In the genomic region with DNA sequence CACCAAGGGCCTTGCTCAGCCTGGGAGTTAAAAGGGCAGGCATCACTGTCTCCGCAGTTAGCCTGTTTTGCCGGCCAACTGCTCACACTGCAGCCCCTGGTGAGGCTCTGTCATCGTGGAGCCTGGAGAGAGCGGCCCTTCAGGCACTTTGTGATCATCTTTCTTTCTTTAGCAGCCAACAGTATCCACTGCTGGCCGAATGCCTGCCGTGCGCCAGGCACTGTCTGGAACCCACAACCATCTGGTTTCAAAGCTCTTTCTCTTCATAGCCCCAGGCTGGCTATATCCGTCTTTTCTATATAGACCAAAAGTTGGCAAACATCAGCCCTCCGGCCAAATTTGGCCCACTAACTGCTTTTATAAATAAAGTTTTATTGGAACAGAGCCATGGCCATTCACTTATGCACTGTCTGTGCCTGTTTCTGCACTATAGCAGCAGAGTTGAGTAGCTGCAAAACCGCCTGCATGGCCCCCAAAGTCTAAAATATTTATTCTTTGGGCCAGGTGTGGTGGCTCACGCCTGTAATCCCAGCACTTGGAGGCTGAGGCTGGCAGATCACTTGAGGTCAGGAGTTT, we compare ENCODE assay signal across 1 cellular context.
TF ChIP-seq lines count a peak whose summit lies in the region.

No MANE protein-coding gene starts in this region.

TF ChIP-seq in GM12878, 131 proteins besides CTCF, POLR2A, EP300 and RAD21:
- TF ChIP-seq ZBTB40 (IDR thresholded peaks at IDR 0.05; ENCODE audit: borderline replicate concordance) = peak; percentile 72
- no peak for TF ChIP-seq YY1 (IDR thresholded peaks at IDR 0.05; ENCODE audit: low read depth, low read length)
- TF ChIP-seq, protein P1, sequence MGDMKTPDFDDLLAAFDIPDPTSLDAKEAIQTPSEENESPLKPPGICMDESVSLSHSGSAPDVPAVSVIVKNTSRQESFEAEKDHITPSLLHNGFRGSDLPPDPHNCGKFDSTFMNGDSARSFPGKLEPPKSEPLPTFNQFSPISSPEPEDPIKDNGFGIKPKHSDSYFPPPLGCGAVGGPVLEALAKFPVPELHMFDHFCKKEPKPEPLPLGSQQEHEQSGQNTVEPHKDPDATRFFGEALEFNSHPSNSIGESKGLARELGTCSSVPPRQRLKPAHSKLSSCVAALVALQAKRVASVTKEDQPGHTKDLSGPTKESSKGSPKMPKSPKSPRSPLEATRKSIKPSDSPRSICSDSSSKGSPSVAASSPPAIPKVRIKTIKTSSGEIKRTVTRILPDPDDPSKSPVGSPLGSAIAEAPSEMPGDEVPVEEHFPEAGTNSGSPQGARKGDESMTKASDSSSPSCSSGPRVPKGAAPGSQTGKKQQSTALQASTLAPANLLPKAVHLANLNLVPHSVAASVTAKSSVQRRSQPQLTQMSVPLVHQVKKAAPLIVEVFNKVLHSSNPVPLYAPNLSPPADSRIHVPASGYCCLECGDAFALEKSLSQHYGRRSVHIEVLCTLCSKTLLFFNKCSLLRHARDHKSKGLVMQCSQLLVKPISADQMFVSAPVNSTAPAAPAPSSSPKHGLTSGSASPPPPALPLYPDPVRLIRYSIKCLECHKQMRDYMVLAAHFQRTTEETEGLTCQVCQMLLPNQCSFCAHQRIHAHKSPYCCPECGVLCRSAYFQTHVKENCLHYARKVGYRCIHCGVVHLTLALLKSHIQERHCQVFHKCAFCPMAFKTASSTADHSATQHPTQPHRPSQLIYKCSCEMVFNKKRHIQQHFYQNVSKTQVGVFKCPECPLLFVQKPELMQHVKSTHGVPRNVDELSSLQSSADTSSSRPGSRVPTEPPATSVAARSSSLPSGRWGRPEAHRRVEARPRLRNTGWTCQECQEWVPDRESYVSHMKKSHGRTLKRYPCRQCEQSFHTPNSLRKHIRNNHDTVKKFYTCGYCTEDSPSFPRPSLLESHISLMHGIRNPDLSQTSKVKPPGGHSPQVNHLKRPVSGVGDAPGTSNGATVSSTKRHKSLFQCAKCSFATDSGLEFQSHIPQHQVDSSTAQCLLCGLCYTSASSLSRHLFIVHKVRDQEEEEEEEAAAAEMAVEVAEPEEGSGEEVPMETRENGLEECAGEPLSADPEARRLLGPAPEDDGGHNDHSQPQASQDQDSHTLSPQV (IDR thresholded peaks at IDR 0.05) = no peak
- TF ChIP-seq CREB1 (IDR thresholded peaks at IDR 0.05; ENCODE audit: low read depth) = no peak
